In genomic region chr1:40822890-40823289, GRCh38 we compare ENCODE assay signal across 17 cellular contexts. TPM values are rescaled to one million over a fixed set of nuclear protein-coding genes. Genes with fewer than 3 reads are reported as not detected.
DNase-seq lines count a peak whose midpoint lies in the region; ATAC-seq and TF ChIP-seq lines count a peak whose summit lies in the region.
"Had no signal": no experiment of that assay in that cellular context is flagged by ENCODE, and none has a peak within 500 bp of the region (broad histone marks: within the 10 kb centered on the region; RNA-seq: fewer than 3 reads in every experiment).

No MANE protein-coding gene starts in this region.

- peaks cover 16% of the 10 kb centered on the region for H3K4me1 Mint-ChIP-seq in Caco-2 (ENCODE audit: low read depth, unreplicated experiment)

- H3K79me2 ChIP-seq in osteoblast (ENCODE audit: insufficient read depth, low read length) (no peaks in the 10 kb centered on the region), PC-3 (ENCODE audit: low read length) (no peaks in the 10 kb centered on the region)

- no peaks in the 10 kb centered on the region for H3K27me3 Mint-ChIP-seq in Caco-2 (ENCODE audit: insufficient read depth, unreplicated experiment)
- H3K27me3 Mint-ChIP-seq: CD4-positive, alpha-beta memory T cell; IgD-negative memory B cell had no signal

- H3K9ac ChIP-seq in BLaER1 = no peak overlapping the region
- no peak overlapping the region for H3K9ac ChIP-seq in PC-3 (ENCODE audit: low read length)

- intact Hi-C loops in Caco-2 (cut with micrococcal nuclease; ENCODE audit: unreplicated experiment) (no loop called here), PC-3 (cut with micrococcal nuclease) (no loop called here)

- TF ChIP-seq CTCF in Caco-2 (IDR thresholded peaks at IDR 0.05; ENCODE audit: insufficient read depth in 1 of 2, low read depth in 1 of 2, low read length in 1 of 2, severe bottlenecking in 1 of 2, unreplicated experiment in 1 of 2) (no peak), gastroesophageal sphincter (IDR thresholded peaks at IDR 0.05) (no peak), osteoblast (IDR thresholded peaks at IDR 0.05; ENCODE audit: extremely low read depth, low read depth, low read length) (no peak), PC-3 (conservative IDR thresholded peaks at IDR 0.05; ENCODE audit: low read depth, low read length) (no peak), RWPE1 (conservative IDR thresholded peaks at IDR 0.05; ENCODE audit: low read depth) (no peak)

- POLR2A ChIA-PET in Caco-2 (lab: Charles Lee) (no interaction called here), PC-3 (lab: Charles Lee; ENCODE audit: unreplicated experiment) (no interaction called here), RWPE1 (lab: Yijun Ruan, JAX; ENCODE audit: low non-redundant PET) (interaction anchor here (0.5 kb wide), 1 partner anchor 35 kb away, joined by 3 read pairs; no protein-coding TSS in a partner anchor)

- no peak overlapping the region for H2AFZ ChIP-seq in osteoblast (ENCODE audit: low read length)
- no peak overlapping the region for H2AFZ ChIP-seq in PC-3 (ENCODE audit: low read length)

- no TSS peak for BruUV-seq in Caco-2 (replicated peaks; lab: Mats Ljungman, UMichigan)
- no TSS peak for BruUV-seq in PC-3 (replicated peaks; lab: Mats Ljungman, UMichigan)

- H3K27ac Mint-ChIP-seq in Caco-2 (ENCODE audit: unreplicated experiment) = peak overlapping the region; percentile 69
- H3K27ac Mint-ChIP-seq: CD14-positive monocyte, H9 had no signal

- H3K4me3 Mint-ChIP-seq in Caco-2 (ENCODE audit: unreplicated experiment) = no peak overlapping the region
- H3K4me3 Mint-ChIP-seq: CD14-positive monocyte; CD4-positive, alpha-beta memory T cell; H9; IgD-negative memory B cell had no signal

- DNase-seq in Caco-2 (no peak), osteoblast (ENCODE audit: insufficient read length, low spot score, missing footprints) (peak; percentile 8), PC-3 (no peak), RWPE1 (ENCODE audit: low spot score) (no peak)
- DNase-seq: BE2C; Calu3; CD4-positive, alpha-beta memory T cell; DMS79 treated with DMSO at 0.1 percent for 48 hours; GF-D8; H9 had no signal

- no peaks in the 10 kb centered on the region for H3K9me3 Mint-ChIP-seq in Caco-2 (ENCODE audit: unreplicated experiment)
- H3K9me3 Mint-ChIP-seq: CD4-positive, alpha-beta memory T cell; H9; IgD-negative memory B cell had no signal

- peak overlapping the region; percentile 78 for H3K4me2 ChIP-seq in BLaER1
- H3K4me2 ChIP-seq in osteoblast (ENCODE audit: insufficient read depth, low read length) = no peak overlapping the region
- no peak overlapping the region for H3K4me2 ChIP-seq in PC-3 (ENCODE audit: low read length)

- H3K9me3 ChIP-seq in BLaER1 = no peaks in the 10 kb centered on the region
- H3K9me3 ChIP-seq in Caco-2 = no peaks in the 10 kb centered on the region
- no peaks in the 10 kb centered on the region for H3K9me3 ChIP-seq in gastroesophageal sphincter
- no peaks in the 10 kb centered on the region for H3K9me3 ChIP-seq in osteoblast (ENCODE audit: low read depth, low read length)
- no peaks in the 10 kb centered on the region for H3K9me3 ChIP-seq in PC-3 (ENCODE audit: low read length)
- H3K9me3 ChIP-seq: BE2C had no signal

- no peak overlapping the region for H3K4me3 ChIP-seq in BLaER1
- no peak overlapping the region for H3K4me3 ChIP-seq in Caco-2 (ENCODE audit: low read depth, low read length)
- no peak overlapping the region for H3K4me3 ChIP-seq in gastroesophageal sphincter
- no peak overlapping the region for H3K4me3 ChIP-seq in osteoblast (ENCODE audit: insufficient read depth, low read length)
- no peak overlapping the region for H3K4me3 ChIP-seq in PC-3 (ENCODE audit: low read length)

- CTCF ChIA-PET in Caco-2 (lab: Charles Lee) = no interaction called here
- CTCF ChIA-PET in PC-3 (lab: Charles Lee) = no interaction called here
- CTCF ChIA-PET in RWPE1 (lab: Yijun Ruan, JAX) = no interaction called here

- TF ChIP-seq POLR2A in gastroesophageal sphincter (IDR thresholded peaks at IDR 0.05) = no peak

- 96% methylated on average over 5 of the region's 12 CpGs; no CpG with 5 or more reads in 1 of the 2 donors for WGBS in gastroesophageal sphincter (ENCODE audit: low coverage in 1 of 2), 2 donors

- H4K20me1 ChIP-seq in BLaER1 (no peaks in the 10 kb centered on the region), osteoblast (ENCODE audit: insufficient read depth, low read length) (no peaks in the 10 kb centered on the region), PC-3 (ENCODE audit: low read length) (no peaks in the 10 kb centered on the region)

- H3K4me1 ChIP-seq in BLaER1 (peaks cover 66% of the 10 kb centered on the region), Caco-2 (peaks cover 34% of the 10 kb centered on the region), gastroesophageal sphincter (peaks cover 0 to 73% (median 20%) of the 10 kb centered on the region in 3 donors), osteoblast (ENCODE audit: insufficient read depth, low read length) (peaks cover 10% of the 10 kb centered on the region), PC-3 (ENCODE audit: insufficient read depth, low read length) (no peaks in the 10 kb centered on the region)

- H3K27ac ChIP-seq in BLaER1 (no peak overlapping the region), gastroesophageal sphincter (peak overlapping the region in 3 of 4 donors; percentile 69 to 84 (median 79)), osteoblast (ENCODE audit: low read depth, low read length) (no peak overlapping the region), PC-3 (ENCODE audit: low read length) (no peak overlapping the region), RWPE1 (no peak overlapping the region)

- H3K36me3 ChIP-seq in BLaER1 = no peaks in the 10 kb centered on the region; the same call in 1 of the 2 replicates
- H3K36me3 ChIP-seq in Caco-2 (ENCODE audit: control insufficient read depth, insufficient read depth, low read length) = no peaks in the 10 kb centered on the region
- peaks cover 0 to 56% of the 10 kb centered on the region in 2 donors for H3K36me3 ChIP-seq in gastroesophageal sphincter
- no peaks in the 10 kb centered on the region for H3K36me3 ChIP-seq in osteoblast (ENCODE audit: insufficient read depth, low read length)
- no peaks in the 10 kb centered on the region for H3K36me3 ChIP-seq in PC-3 (ENCODE audit: low read depth, low read length)
- H3K36me3 ChIP-seq: BE2C had no signal

- TF ChIP-seq EP300 in gastroesophageal sphincter (IDR thresholded peaks at IDR 0.05) = no peak

- H3K27me3 ChIP-seq in BLaER1 (peaks cover 3% of the 10 kb centered on the region; the same call in 1 of the 2 replicates), Caco-2 (replicated peaks; ENCODE audit: control insufficient read depth, insufficient read depth, low read length) (no peaks in the 10 kb centered on the region), gastroesophageal sphincter (no peaks in the 10 kb centered on the region), osteoblast (ENCODE audit: insufficient read depth, low read length) (peaks cover 7% of the 10 kb centered on the region), PC-3 (ENCODE audit: low read length) (no peaks in the 10 kb centered on the region)
- H3K27me3 ChIP-seq: BE2C had no signal

- H3K9me2 ChIP-seq in PC-3 (replicated peaks; ENCODE audit: low read length) = no peaks in the 10 kb centered on the region

- peaks cover 10% of the 10 kb centered on the region for H3K36me3 Mint-ChIP-seq in Caco-2 (ENCODE audit: insufficient read depth, unreplicated experiment)
- H3K36me3 Mint-ChIP-seq: CD14-positive monocyte; CD4-positive, alpha-beta memory T cell had no signal

- no peaks in the 10 kb centered on the region for H3F3A ChIP-seq in PC-3 (ENCODE audit: low read length, unreplicated experiment)

- ATAC-seq in gastroesophageal sphincter (no peak), PC-3 (no peak), GM21576 (IDR thresholded peaks at IDR 0.05; ENCODE audit: unreplicated experiment) (no peak)
- ATAC-seq: HepG2 had no signal

RNA-seq across cellular contexts. Expression of gene CITED4, which starts 39.3 kb away (rescaled TPM):
- 17.8 and 19.5 TPM in 2 replicates for total RNA-seq in Caco-2 (2022)
- 10 to 100 TPM in 3 of 4 donors, 1 to 10 TPM in 1; 9.2 to 15.6 (median 14.1) TPM for total RNA-seq in gastroesophageal sphincter
- 1.2 and 3.3 TPM in 2 replicates for total RNA-seq in osteoblast
- total RNA-seq in PC-3 (2014; rRNA removed) = 10.6 and 12.0 TPM in 2 replicates

RNA-seq across cellular contexts. Expression of gene KCNQ4, which starts 39.3 kb away (rescaled TPM):
- total RNA-seq in Caco-2 (2022) = 1.4 and 1.6 TPM in 2 replicates
- 10 to 100 TPM in 3 of 4 donors, 1 to 10 TPM in 1; 6.1 to 25.5 (median 10.2) TPM for total RNA-seq in gastroesophageal sphincter
- total RNA-seq in osteoblast = not detected in 2 replicates
- total RNA-seq in PC-3 (2014; rRNA removed) = 1.1 and 2.5 TPM in 2 replicates
- total RNA-seq: A172 had no signal

Comparison
In these comparisons a context has a peak if more than half of its experiments do, and no peak if none do; other contexts are left out.
1. H3K27ac ChIP-seq: peak in gastroesophageal sphincter (3 of 4); none in BLaER1 (single experiment), osteoblast (single experiment), PC-3 (single experiment) and RWPE1 (single experiment).